Comparison of ENCODE assay signal across 10 cellular contexts in genomic region chr9:89422151-89422918, GRCh38.
A peak's percentile ranks its signal among the peaks of the same experiment; 100 is the strongest.
DNase-seq lines count a peak whose midpoint lies in the region; ATAC-seq, FAIRE-seq and TF ChIP-seq lines count a peak whose summit lies in the region.
"Had no signal": no experiment of that assay in that cellular context is flagged by ENCODE, and none has a peak within 500 bp of the region (broad histone marks: within the 10 kb centered on the region; RNA-seq: fewer than 3 reads in every experiment).

No MANE protein-coding gene starts in this region.

- peak; percentile 47 to 48; a peak in 4 of 6 replicates for ATAC-seq in A549
- no peak for ATAC-seq in aorta (ENCODE audit: low FRiP score)
- no peak for ATAC-seq in HG03571 (IDR thresholded peaks at IDR 0.05; ENCODE audit: unreplicated experiment)

- POLR2A ChIA-PET in A549 (lab: Yijun Ruan, JAX), result no interaction called here

- intact Hi-C loops in aorta (cut with DNase I), result no loop called here

- H2AFZ ChIP-seq in hepatocyte (no peak overlapping the region), MM.1S (ENCODE audit: low read length) (no peak overlapping the region)

- H3K4me1 ChIP-seq in A549, result no peaks in the 10 kb centered on the region
- H3K4me1 ChIP-seq in hepatocyte (ENCODE audit: insufficient read depth), result peaks cover 9% of the 10 kb centered on the region
- peaks cover 37% of the 10 kb centered on the region for H3K4me1 ChIP-seq in MM.1S (ENCODE audit: low read length)
- H3K4me1 ChIP-seq in aorta (ENCODE audit: control insufficient read depth in 1 of 2, insufficient read depth in 2 of 2, low read length in 2 of 2), result no peaks in the 10 kb centered on the region

- no peak overlapping the region for H3K9ac ChIP-seq in MM.1S (ENCODE audit: low read length)
- H3K9ac ChIP-seq: BLaER1 had no signal

- CTCF ChIA-PET in A549 (lab: Yijun Ruan, JAX), result interaction anchor here (1.1 kb wide), 1 partner anchor 17 kb away, joined by 3 read pairs; no protein-coding TSS in a partner anchor

- H3K9me2 ChIP-seq in hepatocyte (replicated peaks; ENCODE audit: insufficient read depth) (no peaks in the 10 kb centered on the region), MM.1S (replicated peaks; ENCODE audit: insufficient read depth, low read length) (no peaks in the 10 kb centered on the region)

- H3K9me3 ChIP-seq in A549 (no peaks in the 10 kb centered on the region), hepatocyte (ENCODE audit: low read depth) (no peaks in the 10 kb centered on the region), MM.1S (replicated peaks; ENCODE audit: insufficient read depth, low read length) (no peaks in the 10 kb centered on the region), aorta (ENCODE audit: control insufficient read depth, low read length) (no peaks in the 10 kb centered on the region)
- H3K9me3 ChIP-seq: BLaER1 had no signal

- TF ChIP-seq POLR2A in A549 (IDR thresholded peaks at IDR 0.05; ENCODE audit: low read length), result no peak

- TF ChIP-seq RAD21 in A549 (conservative IDR thresholded peaks at IDR 0.05 in 1 of 2, IDR thresholded peaks at IDR 0.05 in 1 of 2), result no peak

- H3K27ac ChIP-seq in A549, result peak overlapping the region in 1 of 2 experiments; percentile 40; a peak in 1 of 6 replicates
- peak overlapping the region; percentile 15 for H3K27ac ChIP-seq in hepatocyte
- no peak overlapping the region for H3K27ac ChIP-seq in MM.1S (ENCODE audit: low read length)
- no peak overlapping the region for H3K27ac ChIP-seq in aorta (ENCODE audit: low read depth in 1 of 2, low read length in 2 of 2)
- H3K27ac ChIP-seq: BLaER1 had no signal

- H3K27me3 ChIP-seq in hepatocyte (no peaks in the 10 kb centered on the region), MM.1S (replicated peaks; ENCODE audit: insufficient read depth, low read length) (no peaks in the 10 kb centered on the region), aorta (ENCODE audit: control insufficient read depth in 1 of 2, insufficient read depth in 2 of 2, low read length in 1 of 2) (no peaks in the 10 kb centered on the region)
- H3K27me3 ChIP-seq: BLaER1 had no signal

- H3K4me2 ChIP-seq in A549, result no peak overlapping the region
- H3K4me2 ChIP-seq in hepatocyte, result no peak overlapping the region
- no peak overlapping the region for H3K4me2 ChIP-seq in MM.1S (ENCODE audit: low read depth, low read length)
- H3K4me2 ChIP-seq: BLaER1 had no signal

- TF ChIP-seq CTCF in A549 (IDR thresholded peaks at IDR 0.05) (no peak), hepatocyte (IDR thresholded peaks at IDR 0.05; ENCODE audit: poor library complexity) (no peak), MM.1S (IDR thresholded peaks at IDR 0.05; ENCODE audit: low read length) (no peak)

- H4K20me1 ChIP-seq in hepatocyte (ENCODE audit: insufficient read depth, poor library complexity, severe bottlenecking), result no peaks in the 10 kb centered on the region
- H4K20me1 ChIP-seq in MM.1S (ENCODE audit: insufficient read depth, low read length), result no peaks in the 10 kb centered on the region

- H3K79me2 ChIP-seq in hepatocyte (peaks cover 5% of the 10 kb centered on the region), MM.1S (ENCODE audit: low read length) (peaks cover 96% of the 10 kb centered on the region)

- H3F3A ChIP-seq in MM.1S (ENCODE audit: insufficient read depth, low read length), result peaks cover 15% of the 10 kb centered on the region

- H3K4me3 ChIP-seq in A549, result no peak overlapping the region
- H3K4me3 ChIP-seq in hepatocyte, result no peak overlapping the region
- H3K4me3 ChIP-seq in MM.1S (ENCODE audit: low read length), result no peak overlapping the region
- H3K4me3 ChIP-seq in aorta (ENCODE audit: low read length in 2 of 2), result no peak overlapping the region
- H3K4me3 ChIP-seq: BLaER1 had no signal

- DNase-seq in A549 (ENCODE audit: low read depth in 1 of 2, low spot score in 1 of 2) (no peak), HTR-8/SVneo (ENCODE audit: insufficient read length, low spot score) (peak; percentile 45), hepatocyte (ENCODE audit: low spot score) (no peak), DMS53 (lab: John Stamatoyannopoulos, UW) (no peak), MM.1S (no peak), aorta (no peak)
- peak; percentile 87 for DNase-seq in activated CD8-positive, alpha-beta memory T cell treated with anti-CD3 and anti-CD28 coated beads, Interleukin-2, amount 50 U/mL, for 48 hours
- DNase-seq: anterior cingulate cortex had no signal

- no peaks in the 10 kb centered on the region for H3K36me3 ChIP-seq in hepatocyte (replicated peaks; ENCODE audit: insufficient read depth, low read depth)
- no peaks in the 10 kb centered on the region for H3K36me3 ChIP-seq in MM.1S (replicated peaks; ENCODE audit: insufficient read depth, low read length)
- H3K36me3 ChIP-seq in aorta (ENCODE audit: control insufficient read depth in 1 of 2, insufficient read depth in 2 of 2, low read length in 1 of 2), result no peaks in the 10 kb centered on the region

- no peak for TF ChIP-seq EP300 in A549 (IDR thresholded peaks at IDR 0.05)

- 95% methylated on average over 15 of the region's 15 CpGs for WGBS in A549 (ENCODE audit: missing lambda C conversion rate)
- 96% methylated on average over 15 of the region's 15 CpGs for WGBS in hepatocyte (ENCODE audit: low lambda C conversion rate, missing lambda C conversion rate)
- WGBS in aorta, 2 donors, result 82 to 88% methylated on average over 15 of the region's 15 CpGs

- no peak for FAIRE-seq in A549 (lab: Jason Lieb, UNC)
- FAIRE-seq in HTR-8/SVneo (lab: Jason Lieb, UNC), result no peak

TF ChIP-seq in A549, 52 proteins besides CTCF, POLR2A, EP300 and RAD21:
- no peak for TF ChIP-seq FOSB (CRISPR knock-in tag; IDR thresholded peaks at IDR 0.05)

Comparison
In these comparisons a context has a peak if more than half of its experiments do, and no peak if none do; other contexts are left out.
1. ATAC-seq: peak in A549 (2 of 2); none in aorta (single experiment) and HG03571 (single experiment).
2. DNase-seq: peak in HTR-8/SVneo (single experiment) and activated CD8-positive, alpha-beta memory T cell treated with anti-CD3 and anti-CD28 coated beads, Interleukin-2, amount 50 U/mL, for 48 hours (single experiment); none in A549 (0 of 2), hepatocyte (single experiment), DMS53 (single experiment), MM.1S (single experiment) and aorta (0 of 2).